Comparison of ENCODE assay signal across 9 cellular contexts in the genomic region with DNA sequence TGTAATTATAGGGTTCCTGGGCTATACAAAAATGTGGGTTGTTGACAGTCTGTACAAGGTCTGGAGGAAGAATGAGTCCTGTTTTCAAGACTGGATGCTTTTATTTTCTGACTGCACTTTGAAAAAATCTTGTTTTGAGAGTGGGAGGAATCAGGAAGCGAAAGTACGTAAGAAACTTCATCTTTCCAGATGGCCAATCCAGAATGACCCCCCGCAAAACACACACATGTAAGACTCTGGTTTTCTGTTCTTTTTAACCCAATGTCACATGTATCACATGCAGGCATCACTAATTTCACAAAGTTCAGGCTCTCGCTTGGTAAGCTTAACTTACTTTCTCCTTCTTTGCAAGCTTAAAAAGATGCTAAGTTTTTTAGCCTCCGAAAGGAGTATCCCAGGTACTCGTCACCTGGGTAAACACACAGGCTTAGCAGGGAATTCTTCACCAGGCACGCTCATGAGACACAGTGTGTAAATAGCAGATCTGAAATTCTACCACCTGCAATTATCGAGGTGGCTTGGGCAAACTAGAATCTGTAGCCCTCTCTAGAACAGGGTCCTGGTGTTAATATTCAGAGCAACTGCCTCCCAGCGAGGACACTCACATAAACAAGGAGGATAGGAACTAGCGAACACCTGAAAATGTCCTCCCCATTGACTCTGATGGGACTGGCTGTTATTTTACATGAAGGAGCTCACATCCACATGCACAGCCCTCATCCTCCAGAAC.
DNase-seq lines count a peak whose midpoint lies in the region; ATAC-seq, FAIRE-seq and TF ChIP-seq lines count a peak whose summit lies in the region.
"Had no signal": no experiment of that assay in that cellular context is flagged by ENCODE, and none has a peak within 500 bp of the region (broad histone marks: within the 10 kb centered on the region; RNA-seq: fewer than 3 reads in every experiment).

No MANE protein-coding gene starts in this region.

- no peaks in the 10 kb centered on the region for H3K9me3 Mint-ChIP-seq in activated naive CD8-positive, alpha-beta T cell treated with anti-CD3 and anti-CD28 coated beads for 36 hours
- H3K9me3 Mint-ChIP-seq in activated CD8-positive, alpha-beta T cell treated with anti-CD3 and anti-CD28 coated beads for 36 hours, result no peaks in the 10 kb centered on the region
- H3K9me3 Mint-ChIP-seq in activated T-helper 2 cell treated with anti-CD3 and anti-CD28 coated beads, Interferon-gamma antibody, Interleukin-2, Interleukin-4, amounts not matched to agents 10 μg/mL and 5 μg/mL and 100 μg/mL, durations not matched to agents 14 hours and 24 hours and 36 hours, result no peaks in the 10 kb centered on the region

- H3K4me3 ChIP-seq in GM12878, result no peak overlapping the region; the same call in 1 of the 2 replicates
- H3K4me3 ChIP-seq: SJSA1 had no signal

- H3K36me3 ChIP-seq in GM12878 (ENCODE audit: control insufficient read depth in 2 of 2, insufficient read depth in 2 of 2, low read length in 1 of 2), result no peaks in the 10 kb centered on the region; a peak in 1 of 4 replicates
- H3K36me3 ChIP-seq: SJSA1 had no signal

- H3K9ac ChIP-seq in GM12878 (ENCODE audit: control insufficient read depth, insufficient read depth, low read length), result no peak overlapping the region

- BruUV-seq in GM12878 (replicated peaks; lab: Mats Ljungman, UMichigan), result no TSS peak

- H3K36me3 Mint-ChIP-seq in activated naive CD8-positive, alpha-beta T cell treated with anti-CD3 and anti-CD28 coated beads for 36 hours, result no peaks in the 10 kb centered on the region
- H3K36me3 Mint-ChIP-seq in activated CD8-positive, alpha-beta T cell treated with anti-CD3 and anti-CD28 coated beads for 36 hours (ENCODE audit: low read depth), result no peaks in the 10 kb centered on the region
- H3K36me3 Mint-ChIP-seq in activated T-helper 2 cell treated with anti-CD3 and anti-CD28 coated beads, Interferon-gamma antibody, Interleukin-2, Interleukin-4, amounts not matched to agents 10 μg/mL and 5 μg/mL and 100 μg/mL, durations not matched to agents 14 hours and 24 hours and 36 hours (ENCODE audit: low read depth), result no peaks in the 10 kb centered on the region

- CTCF ChIA-PET in GM12878 (lab: Yijun Ruan, JAX), result interaction anchor here (0.7 to 11.5 kb wide), 38 partner anchors 9 to 815 kb away, joined by 3 to 224 read pairs (median 5); no protein-coding TSS in a partner anchor
- CTCF ChIA-PET in activated CD8-positive, alpha-beta T cell treated with anti-CD3 and anti-CD28 coated beads for 36 hours (lab: Charles Lee), result interaction anchor here (0.7 to 6.4 kb wide), 29 partner anchors 9 to 450 kb away, joined by 3 to 89 read pairs (median 5); no protein-coding TSS in a partner anchor

- no peaks in the 10 kb centered on the region for H3K79me2 ChIP-seq in GM12878 (ENCODE audit: control insufficient read depth, insufficient read depth, low read length)

- peak; percentile 80 for FAIRE-seq in GM12878 (lab: Jason Lieb, UNC)

- no peaks in the 10 kb centered on the region for H4K20me1 ChIP-seq in GM12878 (ENCODE audit: control insufficient read depth, insufficient read depth)

- no peak for TF ChIP-seq RAD21 in GM12878 (IDR thresholded peaks at IDR 0.05; ENCODE audit: insufficient read depth, low read depth, low read length)

- H2AFZ ChIP-seq in GM12878 (ENCODE audit: control insufficient read depth, low read depth, low read length), result peak overlapping the region; percentile 22

- DNase-seq in GM12878 (ENCODE audit: low read depth, low spot score) (peak; percentile 42), GOT3 (lab: John Stamatoyannopoulos, UW) (no peak)
- DNase-seq in activated naive CD8-positive, alpha-beta T cell treated with anti-CD3 and anti-CD28 coated beads for 36 hours, result no peak
- DNase-seq in activated CD8-positive, alpha-beta T cell treated with anti-CD3 and anti-CD28 coated beads for 36 hours, result no peak
- DNase-seq in activated T-helper 2 cell treated with anti-CD3 and anti-CD28 coated beads, Interferon-gamma antibody, Interleukin-2, Interleukin-4, amounts not matched to agents 10 μg/mL and 5 μg/mL and 100 μg/mL, durations not matched to agents 14 hours and 24 hours and 36 hours (ENCODE audit: low spot score), result no peak

- peak overlapping the region; percentile 46 for H3K4me2 ChIP-seq in GM12878 (ENCODE audit: control insufficient read depth, insufficient read depth)

- H3K27me3 ChIP-seq in GM12878 (replicated peaks in 1 of 2; ENCODE audit: control insufficient read depth in 2 of 2, insufficient read depth in 2 of 2, low read length in 1 of 2), result no peaks in the 10 kb centered on the region
- H3K27me3 ChIP-seq: SJSA1 had no signal

- SMC1A ChIA-PET in GM12878 (lab: Charles Lee; ENCODE audit: uncharacterized antibody, unreplicated experiment), result interaction anchor here (0.6 to 9.4 kb wide), 19 partner anchors 9 to 523 kb away, joined by 3 to 133 read pairs (median 3); no protein-coding TSS in a partner anchor

- RAD21 ChIA-PET in GM12878 (lab: Charles Lee; ENCODE audit: unreplicated experiment), result interaction anchor here (0.5 to 2.4 kb wide), 11 partner anchors 23 to 1305 kb away, joined by 3 to 17 read pairs (median 3); no protein-coding TSS in a partner anchor

- H3K4me1 ChIP-seq in GM12878 (ENCODE audit: control insufficient read depth, insufficient read depth, low read length), result peaks cover 15% of the 10 kb centered on the region
- H3K4me1 ChIP-seq: SJSA1 had no signal

- peak; percentile 62 for ATAC-seq in GM18511 (IDR thresholded peaks at IDR 0.05; ENCODE audit: unreplicated experiment)
- ATAC-seq in GM21423 (IDR thresholded peaks at IDR 0.05; ENCODE audit: unreplicated experiment), result peak; percentile 43
- ATAC-seq in HG03139 (IDR thresholded peaks at IDR 0.05; ENCODE audit: unreplicated experiment), result peak; percentile 30
- peak; percentile 71 for ATAC-seq in GM12878
- no peak for ATAC-seq in activated CD8-positive, alpha-beta T cell treated with anti-CD3 and anti-CD28 coated beads for 36 hours

- POLR2A ChIA-PET in GM12878 (lab: Charles Lee), result interaction anchor here (0.9 kb wide), 1 partner anchor 30 kb away, joined by 3 read pairs; no protein-coding TSS in a partner anchor
- POLR2A ChIA-PET in activated CD8-positive, alpha-beta T cell treated with anti-CD3 and anti-CD28 coated beads for 36 hours (lab: Charles Lee), result interaction anchor here (0.5 to 0.6 kb wide), 2 partner anchors 60 to 84 kb away, joined by 3 read pairs; no protein-coding TSS in a partner anchor

- H3K27ac Mint-ChIP-seq in activated naive CD8-positive, alpha-beta T cell treated with anti-CD3 and anti-CD28 coated beads for 36 hours, result no peak overlapping the region
- no peak overlapping the region for H3K27ac Mint-ChIP-seq in activated CD8-positive, alpha-beta T cell treated with anti-CD3 and anti-CD28 coated beads for 36 hours
- no peak overlapping the region for H3K27ac Mint-ChIP-seq in activated T-helper 2 cell treated with anti-CD3 and anti-CD28 coated beads, Interferon-gamma antibody, Interleukin-2, Interleukin-4, amounts not matched to agents 10 μg/mL and 5 μg/mL and 100 μg/mL, durations not matched to agents 14 hours and 24 hours and 36 hours

- 7% methylated on average over 10 of the region's 10 CpGs for WGBS in GM12878 (ENCODE audit: insufficient coverage, insufficient replicate concordance, low lambda C conversion rate, missing lambda C conversion rate)

- no peak for TF ChIP-seq POLR2A in GM12878 (IDR thresholded peaks at IDR 0.05; ENCODE audit: low read depth, low read length)

- no peaks in the 10 kb centered on the region for H3K9me3 ChIP-seq in GM12878 (replicated peaks; ENCODE audit: control insufficient read depth, insufficient read depth, low read length)
- H3K9me3 ChIP-seq: SJSA1 had no signal

- intact Hi-C loops in GM12878 (cut with micrococcal nuclease; ENCODE audit: unreplicated experiment), result loop anchor here (5.0 kb wide), 1 partner anchor 57 kb away; no protein-coding TSS in a partner anchor
- intact Hi-C loops in activated CD8-positive, alpha-beta T cell treated with anti-CD3 and anti-CD28 coated beads for 36 hours (cut with micrococcal nuclease), result loop anchor here (5.0 kb wide), 1 partner anchor 103 kb away; no protein-coding TSS in a partner anchor
- intact Hi-C loops in activated T-helper 2 cell treated with anti-CD3 and anti-CD28 coated beads, Interferon-gamma antibody, Interleukin-2, Interleukin-4, amounts not matched to agents 10 μg/mL and 5 μg/mL and 100 μg/mL, durations not matched to agents 14 hours and 24 hours and 36 hours (cut with micrococcal nuclease), result loop anchor here (2.0 to 5.0 kb wide), 3 partner anchors 18 to 518 kb away; no protein-coding TSS in a partner anchor

- TF ChIP-seq EP300 in GM12878 (IDR thresholded peaks at IDR 0.05; ENCODE audit: borderline replicate concordance in 1 of 2, control insufficient read depth in 1 of 2, low read depth in 2 of 2, low read length in 2 of 2), result peak; percentile 50 to 71; a peak in 3 of 4 replicates

- no peak overlapping the region for H3K4me3 Mint-ChIP-seq in activated naive CD8-positive, alpha-beta T cell treated with anti-CD3 and anti-CD28 coated beads for 36 hours
- no peak overlapping the region for H3K4me3 Mint-ChIP-seq in activated CD8-positive, alpha-beta T cell treated with anti-CD3 and anti-CD28 coated beads for 36 hours
- H3K4me3 Mint-ChIP-seq in activated T-helper 2 cell treated with anti-CD3 and anti-CD28 coated beads, Interferon-gamma antibody, Interleukin-2, Interleukin-4, amounts not matched to agents 10 μg/mL and 5 μg/mL and 100 μg/mL, durations not matched to agents 14 hours and 24 hours and 36 hours (ENCODE audit: low read depth), result no peak overlapping the region

- H3K27ac ChIP-seq in GM12878 (ENCODE audit: control insufficient read depth, insufficient read depth), result peak overlapping the region; percentile 39
- H3K27ac ChIP-seq: SJSA1 had no signal

- TF ChIP-seq CTCF in GM12878 (IDR thresholded peaks at IDR 0.05 in 2 of 3, conservative IDR thresholded peaks at IDR 0.05 in 1 of 3; ENCODE audit: control insufficient read depth in 2 of 3, extremely low read depth in 1 of 3, insufficient read depth in 1 of 3, low read depth in 3 of 3, low read length in 3 of 3), result no peak
- TF ChIP-seq CTCF in activated CD8-positive, alpha-beta T cell treated with anti-CD3 and anti-CD28 coated beads for 36 hours (IDR thresholded peaks at IDR 0.05), result no peak

- H3K27me3 Mint-ChIP-seq in activated naive CD8-positive, alpha-beta T cell treated with anti-CD3 and anti-CD28 coated beads for 36 hours, result peaks cover 4% of the 10 kb centered on the region
- peaks cover 6% of the 10 kb centered on the region for H3K27me3 Mint-ChIP-seq in activated CD8-positive, alpha-beta T cell treated with anti-CD3 and anti-CD28 coated beads for 36 hours
- H3K27me3 Mint-ChIP-seq in activated T-helper 2 cell treated with anti-CD3 and anti-CD28 coated beads, Interferon-gamma antibody, Interleukin-2, Interleukin-4, amounts not matched to agents 10 μg/mL and 5 μg/mL and 100 μg/mL, durations not matched to agents 14 hours and 24 hours and 36 hours (ENCODE audit: low read depth), result peaks cover 7% of the 10 kb centered on the region

- H3K4me1 Mint-ChIP-seq in activated naive CD8-positive, alpha-beta T cell treated with anti-CD3 and anti-CD28 coated beads for 36 hours, result peaks cover 8% of the 10 kb centered on the region
- peaks cover 5% of the 10 kb centered on the region for H3K4me1 Mint-ChIP-seq in activated CD8-positive, alpha-beta T cell treated with anti-CD3 and anti-CD28 coated beads for 36 hours (ENCODE audit: low read depth)
- peaks cover 8% of the 10 kb centered on the region for H3K4me1 Mint-ChIP-seq in activated T-helper 2 cell treated with anti-CD3 and anti-CD28 coated beads, Interferon-gamma antibody, Interleukin-2, Interleukin-4, amounts not matched to agents 10 μg/mL and 5 μg/mL and 100 μg/mL, durations not matched to agents 14 hours and 24 hours and 36 hours (ENCODE audit: low read depth)

- in situ Hi-C loops in GM12878 (cut with MboI), result loop anchor here (5.0 kb wide), 1 partner anchor 108 kb away; no protein-coding TSS in a partner anchor
